27 cellular contexts compared by ENCODE assay signal in the genomic region with DNA sequence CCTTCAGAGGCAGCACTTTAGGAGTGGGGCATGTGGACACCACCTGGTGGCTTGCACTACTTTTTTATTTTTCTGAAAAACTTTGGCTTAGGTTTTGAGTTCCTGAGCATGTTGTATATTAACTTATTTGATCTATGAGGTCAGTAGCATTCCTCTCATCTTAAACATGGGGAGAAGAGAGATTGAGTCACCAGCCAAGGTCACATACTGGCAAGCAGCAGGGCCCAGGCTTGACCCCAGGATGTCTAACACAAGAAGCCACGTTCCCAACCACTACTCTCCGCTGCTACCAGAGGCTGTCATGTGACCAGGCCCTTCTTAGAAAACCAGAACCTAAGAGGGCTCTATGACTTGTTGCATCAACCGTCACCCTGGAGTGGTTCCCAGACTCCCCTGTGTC.
"Had no signal": no experiment of that assay in that cellular context is flagged by ENCODE, and none has a peak within 500 bp of the region (broad histone marks: within the 10 kb centered on the region; RNA-seq: fewer than 3 reads in every experiment).

No MANE protein-coding gene starts in this region.

- H3K9me3 ChIP-seq: left lung, lower lobe of right lung, mucosa of descending colon, suprapubic skin, transverse colon had no signal

- H3K4me1 Mint-ChIP-seq: activated T-helper 17 cell treated with anti-CD3 and anti-CD28 coated beads, Interleukin-2, amount 50 U/mL, for 72 hours had no signal

- H3K4me1 ChIP-seq: left lung, lower lobe of right lung, suprapubic skin, transverse colon had no signal

- H3K27me3 Mint-ChIP-seq: activated T-helper 17 cell treated with anti-CD3 and anti-CD28 coated beads, Interleukin-2, amount 50 U/mL, for 72 hours had no signal

- H3K4me3 ChIP-seq: left lung, lower lobe of right lung, mucosa of descending colon, suprapubic skin, transverse colon had no signal

- ATAC-seq: activated CD8-positive, alpha-beta T cell treated with anti-CD3 and anti-CD28 coated beads for 36 hours; activated T-cell treated with anti-CD3 and anti-CD28 coated beads, Interleukin-2, amount 50 U/mL, for 4 hours; activated T-helper 17 cell treated with anti-CD3 and anti-CD28 coated beads, Interleukin-2, amount 50 U/mL, for 72 hours; esophagus mucosa; left lung; lower lobe of right lung; mucosa of descending colon; natural killer cell treated with Interleukin-12 subunit alpha and Interleukin-12 subunit beta and Interleukin-15 and Interleukin-18, amount 100 ng/mL, for 72 hours; right cardiac atrium; stimulated activated naive B cell treated with anti-CD40 and anti-IgM and Interleukin-4, amounts not matched to agents 10 μg/mL and 1 μg/mL and 100 μg/mL, for 72 hours; WTC11 had no signal

- H3K36me3 ChIP-seq: left lung, lower lobe of right lung, suprapubic skin, transverse colon had no signal

- DNase-seq: activated CD4-positive, alpha-beta T cell treated with anti-CD3 and anti-CD28 coated beads for 1 hour; activated CD4-positive, alpha-beta T cell treated with anti-CD3 and anti-CD28 coated beads, Interleukin-2, amount 50 U/mL, for 1 hour; activated CD8-positive, alpha-beta T cell treated with anti-CD3 and anti-CD28 coated beads for 36 hours; activated gamma-delta T cell treated with Interleukin-2 at 50 U/mL for 16 hours; activated naive CD4-positive, alpha-beta T cell treated with anti-CD3 and anti-CD28 coated beads, Interleukin-2, amount 50 U/mL, for 16 hours; activated T-cell treated with anti-CD3 and anti-CD28 coated beads, Interleukin-2, amount 50 U/mL, for 4 hours; amygdala; caudate nucleus; cortex of kidney; foreskin melanocyte; kidney glomerular epithelial cell; left lung; lower lobe of right lung; mesenchymal stem cell; mucosa of descending colon; posterior cingulate gyrus; right cardiac atrium; stimulated activated CD4-positive, alpha-beta T cell treated with anti-CD3 and anti-CD28 coated beads, Interleukin-15, amount 100 ng/mL, for 24 hours; stimulated activated CD4-positive, alpha-beta T cell treated with anti-CD3 and anti-CD28 coated beads, Interleukin-2, amount 100 ng/mL, for 24 hours; stimulated activated naive B cell treated with anti-CD40 and anti-IgM and Interleukin-4, amounts not matched to agents 10 μg/mL and 1 μg/mL and 100 μg/mL, for 72 hours; T1000; transverse colon had no signal

- H3K9me3 Mint-ChIP-seq: activated CD8-positive, alpha-beta T cell treated with anti-CD3 and anti-CD28 coated beads for 36 hours; activated T-cell treated with anti-CD3 and anti-CD28 coated beads, Interleukin-2, amount 50 U/mL, for 4 hours; activated T-helper 17 cell treated with anti-CD3 and anti-CD28 coated beads, Interleukin-2, amount 50 U/mL, for 72 hours; natural killer cell treated with Interleukin-12 subunit alpha and Interleukin-12 subunit beta and Interleukin-15 and Interleukin-18, amount 100 ng/mL, for 72 hours; WTC11 had no signal

- H3K36me3 Mint-ChIP-seq: natural killer cell treated with Interleukin-12 subunit alpha and Interleukin-12 subunit beta and Interleukin-15 and Interleukin-18, amount 100 ng/mL, for 72 hours; stimulated activated naive B cell treated with anti-CD40 and anti-IgM and Interleukin-4, amounts not matched to agents 10 μg/mL and 1 μg/mL and 100 μg/mL, for 72 hours; WTC11 had no signal

- H3K27me3 ChIP-seq: transverse colon had no signal

- H3K27ac ChIP-seq: left lung, lower lobe of right lung, suprapubic skin, transverse colon had no signal

- H3K27ac Mint-ChIP-seq: activated CD8-positive, alpha-beta T cell treated with anti-CD3 and anti-CD28 coated beads for 36 hours; activated T-helper 17 cell treated with anti-CD3 and anti-CD28 coated beads, Interleukin-2, amount 50 U/mL, for 72 hours; natural killer cell treated with Interleukin-12 subunit alpha and Interleukin-12 subunit beta and Interleukin-15 and Interleukin-18, amount 100 ng/mL, for 72 hours; stimulated activated naive B cell treated with anti-CD40 and anti-IgM and Interleukin-4, amounts not matched to agents 10 μg/mL and 1 μg/mL and 100 μg/mL, for 72 hours; WTC11 had no signal

- H3K4me3 Mint-ChIP-seq: activated CD8-positive, alpha-beta T cell treated with anti-CD3 and anti-CD28 coated beads for 36 hours; activated T-cell treated with anti-CD3 and anti-CD28 coated beads, Interleukin-2, amount 50 U/mL, for 4 hours; activated T-helper 17 cell treated with anti-CD3 and anti-CD28 coated beads, Interleukin-2, amount 50 U/mL, for 72 hours; natural killer cell treated with Interleukin-12 subunit alpha and Interleukin-12 subunit beta and Interleukin-15 and Interleukin-18, amount 100 ng/mL, for 72 hours; stimulated activated naive B cell treated with anti-CD40 and anti-IgM and Interleukin-4, amounts not matched to agents 10 μg/mL and 1 μg/mL and 100 μg/mL, for 72 hours; WTC11 had no signal
